ENCODE assay signal across 30 cellular contexts in the genomic region with DNA sequence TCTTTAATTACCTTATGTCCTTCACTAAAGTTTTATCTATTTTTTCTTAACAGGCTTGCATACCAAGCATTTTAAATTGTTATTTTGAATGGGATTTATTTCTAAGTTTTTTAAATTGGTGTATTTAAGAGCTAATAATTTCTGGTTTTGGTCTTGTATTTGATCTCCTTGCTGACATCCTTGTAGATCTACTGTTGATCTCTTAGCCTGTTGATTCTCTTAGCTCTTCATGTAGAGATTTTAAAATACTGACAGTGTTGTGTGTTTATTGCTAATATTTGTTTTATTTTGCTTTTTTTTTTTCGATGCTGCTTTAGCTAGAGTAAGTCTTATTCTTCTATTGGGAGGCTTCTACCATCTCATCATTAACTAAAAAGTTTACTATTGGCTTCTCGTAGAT.
"Had no signal": no experiment of that assay in that cellular context is flagged by ENCODE, and none has a peak within 500 bp of the region (broad histone marks: within the 10 kb centered on the region; RNA-seq: fewer than 3 reads in every experiment).

No MANE protein-coding gene starts in this region.

- H3K4me3 Mint-ChIP-seq: activated CD4-positive, alpha-beta memory T cell treated with anti-CD3 and anti-CD28 coated beads, Interleukin-2, amount 10 ng/mL, durations not matched to agents 7 days and 5 days; activated CD4-positive, alpha-beta T cell treated with anti-CD3 and anti-CD28 coated beads, Interleukin-2, amount 10 ng/mL, durations not matched to agents 7 days and 5 days; activated CD8-positive, alpha-beta memory T cell treated with anti-CD3 and anti-CD28 coated beads, Interleukin-2, amount 10 ng/mL, durations not matched to agents 7 days and 5 days; activated naive CD4-positive, alpha-beta T cell treated with anti-CD3 and anti-CD28 coated beads for 36 hours; activated naive CD8-positive, alpha-beta T cell treated with anti-CD3 and anti-CD28 coated beads for 36 hours; activated naive CD8-positive, alpha-beta T cell treated with anti-CD3 and anti-CD28 coated beads, Interleukin-2, amount 50 U/mL, for 24 hours; activated T-helper 1 cell treated with anti-CD3 and anti-CD28 coated beads, Interleukin-12 subunit alpha, Interleukin-12 subunit beta, Interleukin-2, Interleukin-4 antibody, amounts not matched to agents 30 ng/mL and 10 ng/mL and 1 ng/mL, durations not matched to agents 14 hours and 24 hours and 36 hours; WTC11 had no signal

- H3K9me3 Mint-ChIP-seq: activated CD4-positive, alpha-beta memory T cell treated with anti-CD3 and anti-CD28 coated beads, Interleukin-2, amount 10 ng/mL, durations not matched to agents 7 days and 5 days; activated naive CD4-positive, alpha-beta T cell treated with anti-CD3 and anti-CD28 coated beads, Interleukin-2, amount 50 U/mL, for 24 hours; activated naive CD8-positive, alpha-beta T cell treated with anti-CD3 and anti-CD28 coated beads, Interleukin-2, amount 50 U/mL, for 24 hours; activated T-helper 1 cell treated with anti-CD3 and anti-CD28 coated beads, Interleukin-12 subunit alpha, Interleukin-12 subunit beta, Interleukin-2, Interleukin-4 antibody, amounts not matched to agents 30 ng/mL and 10 ng/mL and 1 ng/mL, durations not matched to agents 14 hours and 24 hours and 36 hours; activated T-helper 2 cell treated with anti-CD3 and anti-CD28 coated beads, Interferon-gamma antibody, Interleukin-2, Interleukin-4, amounts not matched to agents 10 μg/mL and 5 μg/mL and 100 μg/mL, durations not matched to agents 14 hours and 24 hours and 36 hours; WTC11 had no signal

- H3K36me3 Mint-ChIP-seq: WTC11 had no signal

- H3K4me3 ChIP-seq: adrenal gland, body of pancreas, colonic mucosa had no signal

- DNase-seq: activated CD4-positive, alpha-beta memory T cell treated with anti-CD3 and anti-CD28 coated beads, Interleukin-2, amount 10 ng/mL, durations not matched to agents 7 days and 5 days; activated CD4-positive, alpha-beta T cell treated with anti-CD3 and anti-CD28 coated beads for 1 hour; activated CD4-positive, alpha-beta T cell treated with anti-CD3 and anti-CD28 coated beads for 4 hours; activated CD4-positive, alpha-beta T cell treated with anti-CD3 and anti-CD28 coated beads, Interleukin-2, amount 10 ng/mL, durations not matched to agents 7 days and 5 days; activated CD4-positive, alpha-beta T cell treated with anti-CD3 and anti-CD28 coated beads, Interleukin-2, amount 50 U/mL, for 4 hours; activated CD8-positive, alpha-beta memory T cell treated with anti-CD3 and anti-CD28 coated beads, Interleukin-2, amount 10 ng/mL, durations not matched to agents 7 days and 5 days; activated CD8-positive, alpha-beta memory T cell treated with anti-CD3 and anti-CD28 coated beads, Interleukin-2, amount 50 U/mL, for 4 hours; activated effector memory CD4-positive, alpha-beta T cell treated with anti-CD3 and anti-CD28 coated beads, Interleukin-2, amount 50 U/mL, for 16 hours; activated naive CD4-positive, alpha-beta T cell treated with anti-CD3 and anti-CD28 coated beads for 36 hours; activated naive CD8-positive, alpha-beta T cell treated with anti-CD3 and anti-CD28 coated beads for 36 hours; activated naive CD8-positive, alpha-beta T cell treated with anti-CD3 and anti-CD28 coated beads, Interleukin-2, amount 50 U/mL, for 24 hours; activated T-cell treated with anti-CD3 and anti-CD28 coated beads, Interleukin-2, amount 50 U/mL, for 1 hour; activated T-cell treated with anti-CD3 and anti-CD28 coated beads, Interleukin-2, amount 50 U/mL, for 48 hours; adrenal gland; amygdala; aorta; body of pancreas; caudate nucleus; cerebellar nuclear complex; colonic mucosa; effector CD8-positive, alpha-beta T cell; foreskin fibroblast; T-helper 1 cell; T-helper 2 cell had no signal

- H3K27me3 ChIP-seq: adrenal gland, colonic mucosa had no signal

- ATAC-seq: activated CD8-positive, alpha-beta memory T cell treated with anti-CD3 and anti-CD28 coated beads, Interleukin-2, amount 10 ng/mL, durations not matched to agents 7 days and 5 days; activated naive CD8-positive, alpha-beta T cell treated with anti-CD3 and anti-CD28 coated beads, Interleukin-2, amount 50 U/mL, for 24 hours; body of pancreas; esophagus mucosa; WTC11 had no signal

- H3K27ac ChIP-seq: adrenal gland, body of pancreas, colonic mucosa had no signal

- H3K9me3 ChIP-seq: adrenal gland, body of pancreas, colonic mucosa had no signal

- H3K27ac Mint-ChIP-seq: activated CD4-positive, alpha-beta memory T cell treated with anti-CD3 and anti-CD28 coated beads, Interleukin-2, amount 10 ng/mL, durations not matched to agents 7 days and 5 days; activated CD4-positive, alpha-beta T cell treated with anti-CD3 and anti-CD28 coated beads, Interleukin-2, amount 10 ng/mL, durations not matched to agents 7 days and 5 days; activated CD8-positive, alpha-beta memory T cell treated with anti-CD3 and anti-CD28 coated beads, Interleukin-2, amount 10 ng/mL, durations not matched to agents 7 days and 5 days; activated naive CD4-positive, alpha-beta T cell treated with anti-CD3 and anti-CD28 coated beads for 36 hours; activated naive CD8-positive, alpha-beta T cell treated with anti-CD3 and anti-CD28 coated beads for 36 hours; activated naive CD8-positive, alpha-beta T cell treated with anti-CD3 and anti-CD28 coated beads, Interleukin-2, amount 50 U/mL, for 24 hours; activated T-helper 1 cell treated with anti-CD3 and anti-CD28 coated beads, Interleukin-12 subunit alpha, Interleukin-12 subunit beta, Interleukin-2, Interleukin-4 antibody, amounts not matched to agents 30 ng/mL and 10 ng/mL and 1 ng/mL, durations not matched to agents 14 hours and 24 hours and 36 hours; activated T-helper 2 cell treated with anti-CD3 and anti-CD28 coated beads, Interferon-gamma antibody, Interleukin-2, Interleukin-4, amounts not matched to agents 10 μg/mL and 5 μg/mL and 100 μg/mL, durations not matched to agents 14 hours and 24 hours and 36 hours; WTC11 had no signal

- H3K4me1 Mint-ChIP-seq: WTC11 had no signal

- H3K36me3 ChIP-seq: adrenal gland, colonic mucosa had no signal

- FAIRE-seq: frontal cortex had no signal

- H3K27me3 Mint-ChIP-seq: activated CD4-positive, alpha-beta memory T cell treated with anti-CD3 and anti-CD28 coated beads, Interleukin-2, amount 10 ng/mL, durations not matched to agents 7 days and 5 days; activated CD4-positive, alpha-beta T cell treated with anti-CD3 and anti-CD28 coated beads, Interleukin-2, amount 10 ng/mL, durations not matched to agents 7 days and 5 days; activated CD8-positive, alpha-beta memory T cell treated with anti-CD3 and anti-CD28 coated beads, Interleukin-2, amount 10 ng/mL, durations not matched to agents 7 days and 5 days; activated naive CD4-positive, alpha-beta T cell treated with anti-CD3 and anti-CD28 coated beads, Interleukin-2, amount 50 U/mL, for 24 hours; activated naive CD8-positive, alpha-beta T cell treated with anti-CD3 and anti-CD28 coated beads for 36 hours; activated naive CD8-positive, alpha-beta T cell treated with anti-CD3 and anti-CD28 coated beads, Interleukin-2, amount 50 U/mL, for 24 hours had no signal

- H3K4me1 ChIP-seq: adrenal gland, body of pancreas, colonic mucosa had no signal
